In genomic region chr3:24020036-24020691, GRCh38 we compare ENCODE assay signal across 17 cellular contexts.
DNase-seq lines count a peak whose midpoint lies in the region; ATAC-seq, FAIRE-seq and TF ChIP-seq lines count a peak whose summit lies in the region.
"Had no signal": no experiment of that assay in that cellular context is flagged by ENCODE, and none has a peak within 500 bp of the region (broad histone marks: within the 10 kb centered on the region; RNA-seq: fewer than 3 reads in every experiment).

No MANE protein-coding gene starts in this region.

- TF ChIP-seq POLR2A in HepG2 (IDR thresholded peaks at IDR 0.05; ENCODE audit: insufficient read depth in 1 of 2, low read depth in 2 of 2, low read length in 2 of 2) (no peak), right lobe of liver (IDR thresholded peaks at IDR 0.05) (no peak)

- H3K9ac ChIP-seq in HepG2 (ENCODE audit: insufficient read depth, low read depth, low read length), result no peak overlapping the region
- no peak overlapping the region for H3K9ac ChIP-seq in mammary epithelial cell (ENCODE audit: insufficient read depth, low read length)

- DNase-seq in HepG2 (ENCODE audit: low spot score), result no peak
- DNase-seq in right lobe of liver, result no peak
- peak; percentile 14 for DNase-seq in NCI-H1105 (lab: John Stamatoyannopoulos, UW)
- no peak for DNase-seq in mammary epithelial cell
- no peak for DNase-seq in upper lobe of right lung
- DNase-seq in NK-92 treated with Interleukin-12 subunit alpha and Interleukin-12 subunit beta, amount 100 ng/mL, for 24 hours (lab: John Stamatoyannopoulos, UW), result no peak
- DNase-seq: EL, HCEC 1CT, NCI-H1048, NCI-H187 treated with DMSO at 0.1 percent for 48 hours, NCI-H510A, OCI-M1, SIG-M5 had no signal

- no peak for TF ChIP-seq EP300 in HepG2 (IDR thresholded peaks at IDR 0.05; ENCODE audit: low read depth in 2 of 2, low read length in 2 of 2)
- TF ChIP-seq EP300 in HepG2 (CRISPR knock-in tag; IDR thresholded peaks at IDR 0.05; ENCODE audit: borderline replicate concordance), result no peak

- H3K4me3 ChIP-seq in HepG2 (replicated peaks in 1 of 3; ENCODE audit: insufficient read depth in 1 of 3, low read depth in 2 of 3, low read length in 3 of 3) (no peak overlapping the region), right lobe of liver (no peak overlapping the region), mammary epithelial cell (replicated peaks in 1 of 3; ENCODE audit: insufficient read depth in 1 of 3, low read depth in 2 of 3, low read length in 3 of 3) (no peak overlapping the region), upper lobe of right lung (no peak overlapping the region)

- POLR2A ChIA-PET in HepG2 (lab: Yijun Ruan, JAX), result no interaction called here

- H2AFZ ChIP-seq in HepG2 (ENCODE audit: low read length) (no peak overlapping the region), mammary epithelial cell (ENCODE audit: low read depth, low read length) (peak overlapping the region; percentile 92)

- H3K27me3 ChIP-seq in HepG2 (ENCODE audit: control insufficient read depth in 1 of 2, insufficient read depth in 2 of 2, low read length in 2 of 2), result peaks cover 0 to 1% of the 10 kb centered on the region in 2 experiments; a peak in 1 of 5 replicates
- H3K27me3 ChIP-seq in right lobe of liver, result no peaks in the 10 kb centered on the region
- H3K27me3 ChIP-seq in mammary epithelial cell (ENCODE audit: insufficient read depth, low read length), result no peaks in the 10 kb centered on the region
- no peaks in the 10 kb centered on the region for H3K27me3 ChIP-seq in upper lobe of right lung

- H3K79me2 ChIP-seq in HepG2 (ENCODE audit: insufficient read depth, low read length) (no peaks in the 10 kb centered on the region), mammary epithelial cell (ENCODE audit: insufficient read depth, low read length) (no peaks in the 10 kb centered on the region)

- H3K4me1 ChIP-seq in HepG2 (ENCODE audit: insufficient read depth, low read length) (no peaks in the 10 kb centered on the region), right lobe of liver (no peaks in the 10 kb centered on the region), mammary epithelial cell (ENCODE audit: insufficient read depth, low read length) (peaks cover 7% of the 10 kb centered on the region), upper lobe of right lung (no peaks in the 10 kb centered on the region)

- CTCF ChIA-PET in HepG2 (lab: Yijun Ruan, JAX; ENCODE audit: low intra/inter-chr PET ratio, low total read pairs) (no interaction called here), mammary epithelial cell (lab: Charles Lee; ENCODE audit: low non-redundant PET) (no interaction called here)

- no peak overlapping the region for H3K27ac ChIP-seq in HepG2 (ENCODE audit: extremely low read length, insufficient read depth, low read length)
- no peak overlapping the region for H3K27ac ChIP-seq in right lobe of liver
- no peak overlapping the region for H3K27ac ChIP-seq in mammary epithelial cell (ENCODE audit: insufficient read depth, low read depth, low read length)
- no peak overlapping the region for H3K27ac ChIP-seq in upper lobe of right lung
- H3K27ac ChIP-seq: C4-2B, HL-60 had no signal

- in situ Hi-C loops in HepG2 (cut with HindIII; ENCODE audit: extremely low pct_ligation_motif_present, low pct_unique_long_range_greater_than_20kb) (loop anchor here (25.0 kb wide), 1 partner anchor 667 kb away; no protein-coding TSS in a partner anchor), mammary epithelial cell (cut with MboI; ENCODE audit: low sequenced_read_pairs in 2 of 2) (loop anchor here in 1 of 2 donors (25.0 kb wide), 2 partner anchors 217 to 667 kb away; no protein-coding TSS in a partner anchor)

- H4K20me1 ChIP-seq in HepG2 (ENCODE audit: insufficient read depth, low read length) (no peaks in the 10 kb centered on the region), mammary epithelial cell (ENCODE audit: insufficient read depth, low read length) (no peaks in the 10 kb centered on the region)

- H3K36me3 ChIP-seq in HepG2 (replicated peaks in 1 of 2; ENCODE audit: control insufficient read depth in 1 of 2, insufficient read depth in 2 of 2, low read length in 2 of 2) (no peaks in the 10 kb centered on the region), right lobe of liver (no peaks in the 10 kb centered on the region), mammary epithelial cell (ENCODE audit: insufficient read depth, low read length) (no peaks in the 10 kb centered on the region), upper lobe of right lung (no peaks in the 10 kb centered on the region)

- BruUV-seq in HepG2 (replicated peaks; lab: Mats Ljungman, UMichigan) (no TSS peak), mammary epithelial cell (replicated peaks; lab: Mats Ljungman, UMichigan) (no TSS peak)

- 42% methylated on average over 9 of the region's 20 CpGs for WGBS in HepG2 (ENCODE audit: low lambda C conversion rate)
- WGBS in right lobe of liver (ENCODE audit: insufficient coverage, low coverage, low lambda C conversion rate, missing lambda C conversion rate), result no CpG with 5 or more reads among the region's 20 CpGs
- WGBS in mammary epithelial cell (ENCODE audit: low coverage, missing lambda C conversion rate), result 98% methylated on average over 16 of the region's 20 CpGs

- TF ChIP-seq CTCF in HepG2 (CRISPR knock-in tag; IDR thresholded peaks at IDR 0.05) (no peak), right lobe of liver (IDR thresholded peaks at IDR 0.05) (no peak), mammary epithelial cell (conservative IDR thresholded peaks at IDR 0.05 in 1 of 2, IDR thresholded peaks at IDR 0.05 in 1 of 2; ENCODE audit: extremely low read depth in 1 of 2, insufficient read depth in 1 of 2, low read depth in 1 of 2, low read length in 2 of 2) (no peak), upper lobe of right lung (IDR thresholded peaks at IDR 0.05) (no peak)

- no peak for TF ChIP-seq RAD21 in HepG2 (CRISPR knock-in tag; IDR thresholded peaks at IDR 0.05)

- FAIRE-seq in HepG2 (lab: Jason Lieb, UNC), result no peak
- FAIRE-seq: HTR-8/SVneo had no signal

- intact Hi-C loops in HepG2 (cut with micrococcal nuclease; ENCODE audit: unreplicated experiment), result no loop called here
- intact Hi-C loops in right lobe of liver (cut with DNase I), result no loop called here
- intact Hi-C loops in mammary epithelial cell (cut with micrococcal nuclease), result no loop called here
- intact Hi-C loops in upper lobe of right lung (cut with DNase I), result no loop called here

- dilution Hi-C loops in mammary epithelial cell (cut with HindIII; ENCODE audit: low sequenced_read_pairs), result no loop called here

- ATAC-seq in HepG2 (peak; percentile 36; the same call in 2 of the 3 replicates), right lobe of liver (no peak), upper lobe of right lung (peak; percentile 35), HG02759 (IDR thresholded peaks at IDR 0.05; ENCODE audit: unreplicated experiment) (no peak)

- H3K4me2 ChIP-seq in HepG2 (ENCODE audit: low read depth, low read length), result no peak overlapping the region
- no peak overlapping the region for H3K4me2 ChIP-seq in mammary epithelial cell (ENCODE audit: insufficient read depth, low read depth, low read length)

- no peaks in the 10 kb centered on the region for H3K9me3 ChIP-seq in HepG2 (ENCODE audit: low read length)
- H3K9me3 ChIP-seq in right lobe of liver, result no peaks in the 10 kb centered on the region
- H3K9me3 ChIP-seq in mammary epithelial cell (replicated peaks; ENCODE audit: insufficient read depth, low read length), result no peaks in the 10 kb centered on the region
- no peaks in the 10 kb centered on the region for H3K9me3 ChIP-seq in upper lobe of right lung

TF ChIP-seq in HepG2, 621 proteins besides CTCF, POLR2A, EP300 and RAD21:
- TF ChIP-seq RFX5 (IDR thresholded peaks at IDR 0.05; ENCODE audit: low read depth, low read length) (no peak), THYN1 (CRISPR knock-in tag; IDR thresholded peaks at IDR 0.05; ENCODE audit: borderline replicate concordance, low read depth) (no peak), HNRNPL (IDR thresholded peaks at IDR 0.05; ENCODE audit: low read depth, low read length) (no peak), KAT7 (CRISPR knock-in tag; IDR thresholded peaks at IDR 0.05; ENCODE audit: borderline replicate concordance) (no peak), PHF21A (CRISPR knock-in tag; IDR thresholded peaks at IDR 0.05) (no peak), NFIB (CRISPR knock-in tag; IDR thresholded peaks at IDR 0.05; ENCODE audit: borderline replicate concordance) (no peak), BORCS8-MEF2B (CRISPR knock-in tag; IDR thresholded peaks at IDR 0.05) (no peak), ZNF770 (CRISPR knock-in tag; IDR thresholded peaks at IDR 0.05) (no peak), ZNF510 (CRISPR knock-in tag; IDR thresholded peaks at IDR 0.05; ENCODE audit: low read depth) (no peak), SNAPC5 (CRISPR knock-in tag; IDR thresholded peaks at IDR 0.05; ENCODE audit: borderline replicate concordance) (no peak)

Comparison
In these comparisons a context has a peak if more than half of its experiments do, and no peak if none do; other contexts are left out.
1. ATAC-seq: peak in HepG2 (single experiment) and upper lobe of right lung (single experiment); none in right lobe of liver (0 of 4) and HG02759 (single experiment).